In the genomic region with DNA sequence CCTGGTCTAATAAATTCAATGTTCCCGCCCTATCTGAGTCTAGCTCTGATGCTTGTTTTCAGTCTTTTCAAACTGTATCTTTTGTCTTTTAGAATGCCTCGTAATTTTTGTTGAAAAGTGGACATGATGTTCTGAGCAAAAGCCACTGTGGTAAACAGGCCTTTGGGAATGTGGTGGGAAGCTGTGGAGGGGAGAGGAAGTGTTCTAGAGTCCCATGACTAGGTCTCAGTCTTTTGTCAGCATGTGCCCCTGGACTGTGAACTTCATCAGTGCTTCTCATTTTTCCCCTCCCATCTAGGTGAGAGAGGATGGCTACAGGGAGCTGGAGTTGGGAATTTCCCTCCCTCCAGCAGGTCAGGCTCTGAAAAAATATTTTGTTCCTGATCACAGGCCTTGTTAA, we compare ENCODE assay signal across 1 cellular context.
TF ChIP-seq lines count a peak whose summit lies in the region.

No MANE protein-coding gene starts in this region.

TF ChIP-seq in HepG2, 621 proteins besides CTCF, POLR2A, EP300 and RAD21 (continued from another document and continues in another):
- TF ChIP-seq, protein P1, sequence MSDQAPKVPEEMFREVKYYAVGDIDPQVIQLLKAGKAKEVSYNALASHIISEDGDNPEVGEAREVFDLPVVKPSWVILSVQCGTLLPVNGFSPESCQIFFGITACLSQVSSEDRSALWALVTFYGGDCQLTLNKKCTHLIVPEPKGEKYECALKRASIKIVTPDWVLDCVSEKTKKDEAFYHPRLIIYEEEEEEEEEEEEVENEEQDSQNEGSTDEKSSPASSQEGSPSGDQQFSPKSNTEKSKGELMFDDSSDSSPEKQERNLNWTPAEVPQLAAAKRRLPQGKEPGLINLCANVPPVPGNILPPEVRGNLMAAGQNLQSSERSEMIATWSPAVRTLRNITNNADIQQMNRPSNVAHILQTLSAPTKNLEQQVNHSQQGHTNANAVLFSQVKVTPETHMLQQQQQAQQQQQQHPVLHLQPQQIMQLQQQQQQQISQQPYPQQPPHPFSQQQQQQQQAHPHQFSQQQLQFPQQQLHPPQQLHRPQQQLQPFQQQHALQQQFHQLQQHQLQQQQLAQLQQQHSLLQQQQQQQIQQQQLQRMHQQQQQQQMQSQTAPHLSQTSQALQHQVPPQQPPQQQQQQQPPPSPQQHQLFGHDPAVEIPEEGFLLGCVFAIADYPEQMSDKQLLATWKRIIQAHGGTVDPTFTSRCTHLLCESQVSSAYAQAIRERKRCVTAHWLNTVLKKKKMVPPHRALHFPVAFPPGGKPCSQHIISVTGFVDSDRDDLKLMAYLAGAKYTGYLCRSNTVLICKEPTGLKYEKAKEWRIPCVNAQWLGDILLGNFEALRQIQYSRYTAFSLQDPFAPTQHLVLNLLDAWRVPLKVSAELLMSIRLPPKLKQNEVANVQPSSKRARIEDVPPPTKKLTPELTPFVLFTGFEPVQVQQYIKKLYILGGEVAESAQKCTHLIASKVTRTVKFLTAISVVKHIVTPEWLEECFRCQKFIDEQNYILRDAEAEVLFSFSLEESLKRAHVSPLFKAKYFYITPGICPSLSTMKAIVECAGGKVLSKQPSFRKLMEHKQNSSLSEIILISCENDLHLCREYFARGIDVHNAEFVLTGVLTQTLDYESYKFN (CRISPR knock-in tag; conservative IDR thresholded peaks at IDR 0.05): peak; percentile 55; the same call in 1 of the 2 replicates
- TF ChIP-seq ZNF546 (CRISPR knock-in tag; conservative IDR thresholded peaks at IDR 0.05) (no peak), KAT7 (CRISPR knock-in tag; IDR thresholded peaks at IDR 0.05; ENCODE audit: borderline replicate concordance) (no peak), ARNT (IDR thresholded peaks at IDR 0.05) (no peak), ZFP37 (CRISPR knock-in tag; IDR thresholded peaks at IDR 0.05; ENCODE audit: borderline replicate concordance) (no peak), YY1 (IDR thresholded peaks at IDR 0.05; ENCODE audit: insufficient read depth, insufficient replicate concordance, low read depth, low read length) (no peak), HOXA5 (CRISPR knock-in tag; IDR thresholded peaks at IDR 0.05) (no peak), ZFP90 (CRISPR knock-in tag; IDR thresholded peaks at IDR 0.05; ENCODE audit: borderline replicate concordance) (no peak), SYNCRIP (IDR thresholded peaks at IDR 0.05; ENCODE audit: insufficient read depth, low read depth, low read length) (no peak), KLF9 (CRISPR knock-in tag; IDR thresholded peaks at IDR 0.05; ENCODE audit: low read depth) (no peak), CCAR2 (optimal IDR thresholded peaks at IDR 0.05; ENCODE audit: low read depth, low read length) (no peak), ESRRA (CRISPR knock-in tag; IDR thresholded peaks at IDR 0.05; ENCODE audit: low read depth) (no peak), CEBPG (CRISPR knock-in tag; IDR thresholded peaks at IDR 0.05) (no peak), ZNF562 (CRISPR knock-in tag; IDR thresholded peaks at IDR 0.05; ENCODE audit: borderline replicate concordance) (no peak), HDAC2 (CRISPR knock-in tag; IDR thresholded peaks at IDR 0.05) (peak; percentile 40; the same call in 1 of the 2 replicates), ARNTL (CRISPR knock-in tag; IDR thresholded peaks at IDR 0.05) (no peak), DR1 (CRISPR knock-in tag; IDR thresholded peaks at IDR 0.05) (no peak), AGO1 (IDR thresholded peaks at IDR 0.05; ENCODE audit: low read depth, low read length, poor library complexity, severe bottlenecking) (no peak), ZNF883 (CRISPR knock-in tag; IDR thresholded peaks at IDR 0.05; ENCODE audit: not compliant biosample characterization) (no peak), ZSCAN25 (CRISPR knock-in tag; IDR thresholded peaks at IDR 0.05) (no peak), GZF1 (CRISPR knock-in tag; IDR thresholded peaks at IDR 0.05) (no peak), ZNF543 (CRISPR knock-in tag; IDR thresholded peaks at IDR 0.05) (no peak), MLLT10 (CRISPR knock-in tag; IDR thresholded peaks at IDR 0.05) (no peak)
- TF ChIP-seq, protein P2, sequence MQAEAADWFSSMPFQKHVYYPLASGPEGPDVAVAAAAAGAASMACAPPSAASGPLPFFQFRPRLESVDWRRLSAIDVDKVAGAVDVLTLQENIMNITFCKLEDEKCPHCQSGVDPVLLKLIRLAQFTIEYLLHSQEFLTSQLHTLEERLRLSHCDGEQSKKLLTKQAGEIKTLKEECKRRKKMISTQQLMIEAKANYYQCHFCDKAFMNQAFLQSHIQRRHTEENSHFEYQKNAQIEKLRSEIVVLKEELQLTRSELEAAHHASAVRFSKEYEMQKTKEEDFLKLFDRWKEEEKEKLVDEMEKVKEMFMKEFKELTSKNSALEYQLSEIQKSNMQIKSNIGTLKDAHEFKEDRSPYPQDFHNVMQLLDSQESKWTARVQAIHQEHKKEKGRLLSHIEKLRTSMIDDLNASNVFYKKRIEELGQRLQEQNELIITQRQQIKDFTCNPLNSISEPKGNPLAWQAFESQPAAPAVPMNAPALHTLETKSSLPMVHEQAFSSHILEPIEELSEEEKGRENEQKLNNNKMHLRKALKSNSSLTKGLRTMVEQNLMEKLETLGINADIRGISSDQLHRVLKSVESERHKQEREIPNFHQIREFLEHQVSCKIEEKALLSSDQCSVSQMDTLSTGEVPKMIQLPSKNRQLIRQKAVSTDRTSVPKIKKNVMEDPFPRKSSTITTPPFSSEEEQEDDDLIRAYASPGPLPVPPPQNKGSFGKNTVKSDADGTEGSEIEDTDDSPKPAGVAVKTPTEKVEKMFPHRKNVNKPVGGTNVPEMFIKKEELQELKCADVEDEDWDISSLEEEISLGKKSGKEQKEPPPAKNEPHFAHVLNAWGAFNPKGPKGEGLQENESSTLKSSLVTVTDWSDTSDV (CRISPR knock-in tag; IDR thresholded peaks at IDR 0.05): no peak
- TF ChIP-seq, protein P3, sequence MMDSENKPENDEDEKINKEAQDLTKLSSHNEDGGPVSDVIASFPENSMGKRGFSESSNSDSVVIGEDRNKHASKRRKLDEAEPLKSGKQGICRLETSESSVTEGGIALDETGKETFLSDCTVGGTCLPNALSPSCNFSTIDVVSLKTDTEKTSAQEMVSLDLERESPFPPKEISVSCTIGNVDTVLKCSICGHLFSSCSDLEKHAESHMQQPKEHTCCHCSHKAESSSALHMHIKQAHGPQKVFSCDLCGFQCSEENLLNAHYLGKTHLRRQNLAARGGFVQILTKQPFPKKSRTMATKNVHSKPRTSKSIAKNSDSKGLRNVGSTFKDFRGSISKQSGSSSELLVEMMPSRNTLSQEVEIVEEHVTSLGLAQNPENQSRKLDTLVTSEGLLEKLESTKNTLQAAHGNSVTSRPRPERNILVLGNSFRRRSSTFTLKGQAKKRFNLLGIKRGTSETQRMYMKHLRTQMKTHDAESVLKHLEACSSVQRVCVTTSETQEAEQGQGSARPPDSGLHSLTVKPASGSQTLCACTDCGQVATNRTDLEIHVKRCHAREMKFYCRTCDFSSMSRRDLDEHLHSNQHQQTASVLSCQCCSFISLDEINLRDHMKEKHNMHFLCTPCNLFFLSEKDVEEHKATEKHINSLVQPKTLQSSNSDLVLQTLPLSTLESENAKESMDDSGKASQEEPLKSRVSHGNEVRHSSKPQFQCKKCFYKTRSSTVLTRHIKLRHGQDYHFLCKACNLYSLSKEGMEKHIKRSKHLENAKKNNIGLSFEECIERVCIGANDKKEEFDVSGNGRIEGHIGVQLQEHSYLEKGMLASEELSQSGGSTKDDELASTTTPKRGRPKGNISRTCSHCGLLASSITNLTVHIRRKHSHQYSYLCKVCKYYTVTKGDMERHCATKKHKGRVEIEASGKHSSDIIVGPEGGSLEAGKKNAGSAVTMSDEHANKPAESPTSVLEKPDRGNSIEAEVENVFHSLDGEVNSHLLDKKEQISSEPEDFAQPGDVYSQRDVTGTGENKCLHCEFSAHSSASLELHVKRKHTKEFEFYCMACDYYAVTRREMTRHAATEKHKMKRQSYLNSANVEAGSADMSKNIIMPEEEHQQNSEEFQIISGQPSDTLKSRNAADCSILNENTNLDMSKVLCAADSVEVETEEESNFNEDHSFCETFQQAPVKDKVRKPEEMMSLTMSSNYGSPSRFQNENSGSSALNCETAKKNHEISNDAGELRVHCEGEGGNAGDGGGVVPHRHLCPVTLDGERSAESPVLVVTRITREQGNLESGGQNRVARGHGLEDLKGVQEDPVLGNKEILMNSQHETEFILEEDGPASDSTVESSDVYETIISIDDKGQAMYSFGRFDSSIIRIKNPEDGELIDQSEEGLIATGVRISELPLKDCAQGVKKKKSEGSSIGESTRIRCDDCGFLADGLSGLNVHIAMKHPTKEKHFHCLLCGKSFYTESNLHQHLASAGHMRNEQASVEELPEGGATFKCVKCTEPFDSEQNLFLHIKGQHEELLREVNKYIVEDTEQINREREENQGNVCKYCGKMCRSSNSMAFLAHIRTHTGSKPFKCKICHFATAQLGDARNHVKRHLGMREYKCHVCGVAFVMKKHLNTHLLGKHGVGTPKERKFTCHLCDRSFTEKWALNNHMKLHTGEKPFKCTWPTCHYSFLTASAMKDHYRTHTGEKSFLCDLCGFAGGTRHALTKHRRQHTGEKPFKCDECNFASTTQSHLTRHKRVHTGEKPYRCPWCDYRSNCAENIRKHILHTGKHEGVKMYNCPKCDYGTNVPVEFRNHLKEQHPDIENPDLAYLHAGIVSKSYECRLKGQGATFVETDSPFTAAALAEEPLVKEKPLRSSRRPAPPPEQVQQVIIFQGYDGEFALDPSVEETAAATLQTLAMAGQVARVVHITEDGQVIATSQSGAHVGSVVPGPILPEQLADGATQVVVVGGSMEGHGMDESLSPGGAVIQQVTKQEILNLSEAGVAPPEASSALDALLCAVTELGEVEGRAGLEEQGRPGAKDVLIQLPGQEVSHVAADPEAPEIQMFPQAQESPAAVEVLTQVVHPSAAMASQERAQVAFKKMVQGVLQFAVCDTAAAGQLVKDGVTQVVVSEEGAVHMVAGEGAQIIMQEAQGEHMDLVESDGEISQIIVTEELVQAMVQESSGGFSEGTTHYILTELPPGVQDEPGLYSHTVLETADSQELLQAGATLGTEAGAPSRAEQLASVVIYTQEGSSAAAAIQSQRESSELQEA (CRISPR knock-in tag; IDR thresholded peaks at IDR 0.05; ENCODE audit: not compliant biosample characterization): no peak
- TF ChIP-seq, protein P4, sequence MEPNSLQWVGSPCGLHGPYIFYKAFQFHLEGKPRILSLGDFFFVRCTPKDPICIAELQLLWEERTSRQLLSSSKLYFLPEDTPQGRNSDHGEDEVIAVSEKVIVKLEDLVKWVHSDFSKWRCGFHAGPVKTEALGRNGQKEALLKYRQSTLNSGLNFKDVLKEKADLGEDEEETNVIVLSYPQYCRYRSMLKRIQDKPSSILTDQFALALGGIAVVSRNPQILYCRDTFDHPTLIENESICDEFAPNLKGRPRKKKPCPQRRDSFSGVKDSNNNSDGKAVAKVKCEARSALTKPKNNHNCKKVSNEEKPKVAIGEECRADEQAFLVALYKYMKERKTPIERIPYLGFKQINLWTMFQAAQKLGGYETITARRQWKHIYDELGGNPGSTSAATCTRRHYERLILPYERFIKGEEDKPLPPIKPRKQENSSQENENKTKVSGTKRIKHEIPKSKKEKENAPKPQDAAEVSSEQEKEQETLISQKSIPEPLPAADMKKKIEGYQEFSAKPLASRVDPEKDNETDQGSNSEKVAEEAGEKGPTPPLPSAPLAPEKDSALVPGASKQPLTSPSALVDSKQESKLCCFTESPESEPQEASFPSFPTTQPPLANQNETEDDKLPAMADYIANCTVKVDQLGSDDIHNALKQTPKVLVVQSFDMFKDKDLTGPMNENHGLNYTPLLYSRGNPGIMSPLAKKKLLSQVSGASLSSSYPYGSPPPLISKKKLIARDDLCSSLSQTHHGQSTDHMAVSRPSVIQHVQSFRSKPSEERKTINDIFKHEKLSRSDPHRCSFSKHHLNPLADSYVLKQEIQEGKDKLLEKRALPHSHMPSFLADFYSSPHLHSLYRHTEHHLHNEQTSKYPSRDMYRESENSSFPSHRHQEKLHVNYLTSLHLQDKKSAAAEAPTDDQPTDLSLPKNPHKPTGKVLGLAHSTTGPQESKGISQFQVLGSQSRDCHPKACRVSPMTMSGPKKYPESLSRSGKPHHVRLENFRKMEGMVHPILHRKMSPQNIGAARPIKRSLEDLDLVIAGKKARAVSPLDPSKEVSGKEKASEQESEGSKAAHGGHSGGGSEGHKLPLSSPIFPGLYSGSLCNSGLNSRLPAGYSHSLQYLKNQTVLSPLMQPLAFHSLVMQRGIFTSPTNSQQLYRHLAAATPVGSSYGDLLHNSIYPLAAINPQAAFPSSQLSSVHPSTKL (CRISPR knock-in tag; IDR thresholded peaks at IDR 0.05): peak; percentile 57
- TF ChIP-seq, protein P5, sequence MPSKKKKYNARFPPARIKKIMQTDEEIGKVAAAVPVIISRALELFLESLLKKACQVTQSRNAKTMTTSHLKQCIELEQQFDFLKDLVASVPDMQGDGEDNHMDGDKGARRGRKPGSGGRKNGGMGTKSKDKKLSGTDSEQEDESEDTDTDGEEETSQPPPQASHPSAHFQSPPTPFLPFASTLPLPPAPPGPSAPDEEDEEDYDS (CRISPR knock-in tag; IDR thresholded peaks at IDR 0.05): 0 out of 2 replicates have a peak, but pooled peaks have one; percentile 15
